Comparison of ENCODE assay signal across 8 cellular contexts in genomic region chr5:160467555-160468418, GRCh38. TPM values are rescaled to one million over a fixed set of nuclear protein-coding genes. Genes with fewer than 3 reads are reported as not detected.
DNase-seq lines count a peak whose midpoint lies in the region; ATAC-seq and TF ChIP-seq lines count a peak whose summit lies in the region.

No MANE protein-coding gene starts in this region.

- peaks cover 0 to 3% of the 10 kb centered on the region in 2 donors for H3K4me1 ChIP-seq in gastrocnemius medialis

- TF ChIP-seq CTCF in gastrocnemius medialis (IDR thresholded peaks at IDR 0.05 in 4 of 5, conservative IDR thresholded peaks at IDR 0.05 in 1 of 5) = no peak

- H3K27ac ChIP-seq in gastrocnemius medialis = no peak overlapping the region

- no peaks in the 10 kb centered on the region for H3K9me3 ChIP-seq in gastrocnemius medialis

- DNase-seq in SK-MEL-5 (ENCODE audit: low read depth, low spot score) (peak; percentile 97), Right ventricle myocardium inferior (ENCODE audit: missing footprints) (peak; percentile 85), gastrocnemius medialis (peak; percentile 31 to 37), NCI-H69 (lab: John Stamatoyannopoulos, UW) (no peak), DMS79 (lab: John Stamatoyannopoulos, UW) (no peak)
- peak; percentile 82 for DNase-seq in activated naive CD4-positive, alpha-beta T cell treated with Interleukin-2 at 50 U/mL for 16 hours

- in situ Hi-C loops in SK-MEL-5 (cut with HindIII; ENCODE audit: low pct_unique_long_range_greater_than_20kb, low sequenced_read_pairs) (no loop called here), gastrocnemius medialis (cut with MboI; ENCODE audit: low sequenced_read_pairs in 4 of 4) (no loop called here)

- H3K36me3 ChIP-seq in gastrocnemius medialis = no peaks in the 10 kb centered on the region

- no peak for TF ChIP-seq POLR2A in gastrocnemius medialis (IDR thresholded peaks at IDR 0.05)

- no peaks in the 10 kb centered on the region for H3K27me3 ChIP-seq in gastrocnemius medialis

- intact Hi-C loops in Right ventricle myocardium inferior (cut with DNase I) = no loop called here
- intact Hi-C loops in gastrocnemius medialis (cut with DNase I; ENCODE audit: low total_unique reads) = no loop called here

- peak overlapping the region in 3 of 4 donors; percentile 19 to 38 (median 26) for H3K4me3 ChIP-seq in gastrocnemius medialis

- ATAC-seq in GM18511 (IDR thresholded peaks at IDR 0.05; ENCODE audit: unreplicated experiment) (peak; percentile 91), HG02938 (IDR thresholded peaks at IDR 0.05; ENCODE audit: unreplicated experiment) (peak; percentile 90), Right ventricle myocardium inferior (peak; percentile 65), gastrocnemius medialis (peak in 1 of 2 donors; percentile 55)

RNA-seq across cellular contexts. Expression of gene PTTG1, which starts 46.1 kb away (rescaled TPM):
- total RNA-seq in SK-MEL-5 (2014; rRNA removed; shearing (Covaris generic)) = 238 and 294 TPM in 2 replicates
- polyA plus RNA-seq in SK-MEL-5 (2015; cell fraction: cytosol; rRNA removed) = 277 and 486 TPM in 2 replicates
- 132 and 221 TPM in 2 replicates for polyA plus RNA-seq in SK-MEL-5 (2015; cell fraction: nucleus; rRNA removed)
- total RNA-seq in Right ventricle myocardium inferior = 1.4 TPM
- 10 to 100 TPM in 2 of 4 donors, 1 to 10 TPM in 2; 1.1 to 18.1 (median 11.4) TPM for total RNA-seq in gastrocnemius medialis

RNA-seq across cellular contexts. Expression of gene SLU7, which starts 48.9 kb away (rescaled TPM):
- total RNA-seq in SK-MEL-5 (2014; rRNA removed; shearing (Covaris generic)) = 66.9 and 70.7 TPM in 2 replicates
- 59.7 and 70.1 TPM in 2 replicates for polyA plus RNA-seq in SK-MEL-5 (2015; cell fraction: cytosol; rRNA removed)
- 32.4 and 33.6 TPM in 2 replicates for polyA plus RNA-seq in SK-MEL-5 (2015; cell fraction: nucleus; rRNA removed)
- 46.9 TPM for total RNA-seq in Right ventricle myocardium inferior
- total RNA-seq in gastrocnemius medialis = 100 to 1,000 TPM in 1 of 4 donors, 10 to 100 TPM in 3; 61.4 to 103 (median 87.2) TPM

Comparison
In these comparisons a context has a peak if more than half of its experiments do, and no peak if none do; other contexts are left out.
1. DNase-seq: peak in SK-MEL-5 (single experiment), activated naive CD4-positive, alpha-beta T cell treated with Interleukin-2 at 50 U/mL for 16 hours (single experiment), Right ventricle myocardium inferior (single experiment) and gastrocnemius medialis (2 of 2); none in NCI-H69 (single experiment) and DMS79 (single experiment).
2. RNA of gene PTTG1, which starts 46.1 kb away (total RNA-seq): 238 to 294 TPM in SK-MEL-5; 1.1 to 18.1 TPM in gastrocnemius medialis and 1.4 TPM in Right ventricle myocardium inferior (single experiment); every median in the first group is over 10 times any median in the second.